Comparison of ENCODE assay signal across 7 cellular contexts in the genomic region with DNA sequence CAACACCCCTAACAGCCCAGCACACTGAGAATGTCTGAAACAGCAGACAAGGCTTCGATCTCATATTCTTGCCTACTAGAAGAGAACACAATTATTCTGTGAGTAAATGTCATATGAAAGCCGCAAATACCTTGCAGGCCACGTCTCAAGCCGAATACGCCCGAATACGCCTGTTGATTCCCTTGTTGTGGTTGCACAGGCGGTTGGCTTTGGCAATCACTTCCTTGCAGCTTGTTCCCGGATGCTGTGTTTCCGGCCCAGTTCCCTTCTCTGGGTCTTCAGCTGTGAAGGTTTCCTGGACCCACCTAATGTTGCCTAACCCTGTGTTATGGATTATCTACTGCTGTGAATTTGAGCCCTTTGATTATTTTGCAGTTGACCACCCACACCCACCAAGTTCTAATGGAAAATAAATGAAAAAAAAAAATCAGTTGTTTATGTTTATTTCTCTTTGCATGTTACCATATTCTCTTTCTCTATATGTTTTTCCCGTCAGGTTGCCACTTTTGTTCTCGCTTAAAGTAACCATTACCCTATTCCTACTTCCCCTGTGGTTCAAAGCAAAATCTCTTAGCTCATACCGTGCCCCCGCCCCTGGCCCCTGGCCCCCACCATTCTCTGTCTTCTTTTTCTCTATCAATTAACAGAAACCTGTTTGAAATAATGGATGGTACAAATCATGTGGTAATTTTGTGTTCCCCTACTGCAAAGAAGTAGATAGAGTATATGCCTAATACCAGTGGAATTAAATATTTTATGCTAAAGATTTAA.
DNase-seq lines count a peak whose midpoint lies in the region; ATAC-seq and TF ChIP-seq lines count a peak whose summit lies in the region.

No MANE protein-coding gene starts in this region.

- WGBS in heart right ventricle, 2 donors, result 59 to 63% methylated on average over 14 of the region's 14 CpGs

- TF ChIP-seq CTCF in heart right ventricle (IDR thresholded peaks at IDR 0.05) (no peak), GM13977 (IDR thresholded peaks at IDR 0.05; ENCODE audit: extremely low read depth, insufficient read depth, missing control alignments) (no peak), foreskin keratinocyte (conservative IDR thresholded peaks at IDR 0.05) (no peak)

- in situ Hi-C loops in GM13977 (cut with MboI; ENCODE audit: low pct_unique_long_range_greater_than_20kb, low sequenced_read_pairs, unreplicated experiment), result no loop called here

- peak overlapping the region; percentile 60 for H3K4me3 Mint-ChIP-seq in activated CD4-positive, alpha-beta memory T cell treated with anti-CD3 and anti-CD28 coated beads for 36 hours
- peak overlapping the region; percentile 36 for H3K4me3 Mint-ChIP-seq in stimulated activated effector memory CD8-positive, alpha-beta T cell treated with anti-CD3 and anti-CD28 coated beads, Interleukin-12 subunit alpha, Interleukin-12 subunit beta, amount 100 ng/mL, for 72 hours

- H3K27me3 ChIP-seq in heart right ventricle, result no peaks in the 10 kb centered on the region
- H3K27me3 ChIP-seq in foreskin keratinocyte, result no peaks in the 10 kb centered on the region

- H3K36me3 ChIP-seq in heart right ventricle, result no peaks in the 10 kb centered on the region

- no peak overlapping the region for H3K27ac Mint-ChIP-seq in activated CD4-positive, alpha-beta memory T cell treated with anti-CD3 and anti-CD28 coated beads for 36 hours
- H3K27ac Mint-ChIP-seq in stimulated activated effector memory CD8-positive, alpha-beta T cell treated with anti-CD3 and anti-CD28 coated beads, Interleukin-12 subunit alpha, Interleukin-12 subunit beta, amount 100 ng/mL, for 72 hours, result no peak overlapping the region

- ATAC-seq in HG03354 (IDR thresholded peaks at IDR 0.05; ENCODE audit: poor library complexity, severe bottlenecking, unreplicated experiment) (peak; percentile 65), heart right ventricle (peak; percentile 75 to 95 (median 86)), foreskin keratinocyte (no peak)
- ATAC-seq in stimulated activated effector memory CD8-positive, alpha-beta T cell treated with anti-CD3 and anti-CD28 coated beads, Interleukin-12 subunit alpha, Interleukin-12 subunit beta, amount 100 ng/mL, for 72 hours, result peak; percentile 49

- POLR2A ChIA-PET in activated CD4-positive, alpha-beta memory T cell treated with anti-CD3 and anti-CD28 coated beads for 36 hours (lab: Charles Lee), result interaction anchor here (0.6 kb wide), 1 partner anchor 286 kb away, joined by 3 read pairs; no protein-coding TSS in a partner anchor

- DNase-seq in activated CD4-positive, alpha-beta memory T cell treated with anti-CD3 and anti-CD28 coated beads for 36 hours, result peak; percentile 69
- DNase-seq in heart right ventricle (peak; percentile 36 to 58), GM13977 (ENCODE audit: low spot score) (no peak), HCEC 1CT (no peak), foreskin keratinocyte (no peak)
- no peak for DNase-seq in stimulated activated effector memory CD8-positive, alpha-beta T cell treated with anti-CD3 and anti-CD28 coated beads, Interleukin-12 subunit alpha, Interleukin-12 subunit beta, amount 100 ng/mL, for 72 hours (ENCODE audit: low spot score in 2 of 2)

- intact Hi-C loops in activated CD4-positive, alpha-beta memory T cell treated with anti-CD3 and anti-CD28 coated beads for 36 hours (cut with micrococcal nuclease), result loop anchor here (10.0 kb wide), 1 partner anchor 846 kb away; no protein-coding TSS in a partner anchor
- intact Hi-C loops in heart right ventricle (cut with DNase I), result no loop called here

- peaks cover 0 to 17% (median 0%) of the 10 kb centered on the region in 9 donors for H3K4me1 ChIP-seq in heart right ventricle
- no peaks in the 10 kb centered on the region for H3K4me1 ChIP-seq in foreskin keratinocyte

- H3K27ac ChIP-seq in heart right ventricle, result peak overlapping the region in 8 of 10 donors; percentile 36 to 72 (median 58)
- no peak overlapping the region for H3K27ac ChIP-seq in foreskin keratinocyte

- CTCF ChIA-PET in activated CD4-positive, alpha-beta memory T cell treated with anti-CD3 and anti-CD28 coated beads for 36 hours (lab: Charles Lee), result interaction anchor here (0.9 kb wide), 1 partner anchor 8 kb away, joined by 3 read pairs; no protein-coding TSS in a partner anchor

- peaks cover 22% of the 10 kb centered on the region for H3K4me1 Mint-ChIP-seq in activated CD4-positive, alpha-beta memory T cell treated with anti-CD3 and anti-CD28 coated beads for 36 hours (ENCODE audit: low read depth)
- H3K4me1 Mint-ChIP-seq in stimulated activated effector memory CD8-positive, alpha-beta T cell treated with anti-CD3 and anti-CD28 coated beads, Interleukin-12 subunit alpha, Interleukin-12 subunit beta, amount 100 ng/mL, for 72 hours, result peaks cover 12% of the 10 kb centered on the region

- H3K9me3 ChIP-seq in heart right ventricle, result no peaks in the 10 kb centered on the region

- no peaks in the 10 kb centered on the region for H3K9me3 Mint-ChIP-seq in activated CD4-positive, alpha-beta memory T cell treated with anti-CD3 and anti-CD28 coated beads for 36 hours
- no peaks in the 10 kb centered on the region for H3K9me3 Mint-ChIP-seq in stimulated activated effector memory CD8-positive, alpha-beta T cell treated with anti-CD3 and anti-CD28 coated beads, Interleukin-12 subunit alpha, Interleukin-12 subunit beta, amount 100 ng/mL, for 72 hours

- H3K4me3 ChIP-seq in heart right ventricle, result peak overlapping the region in 5 of 10 donors; percentile 2 to 36 (median 24)

- no peaks in the 10 kb centered on the region for H3K36me3 Mint-ChIP-seq in activated CD4-positive, alpha-beta memory T cell treated with anti-CD3 and anti-CD28 coated beads for 36 hours
- no peaks in the 10 kb centered on the region for H3K36me3 Mint-ChIP-seq in stimulated activated effector memory CD8-positive, alpha-beta T cell treated with anti-CD3 and anti-CD28 coated beads, Interleukin-12 subunit alpha, Interleukin-12 subunit beta, amount 100 ng/mL, for 72 hours

- no peaks in the 10 kb centered on the region for H3K27me3 Mint-ChIP-seq in activated CD4-positive, alpha-beta memory T cell treated with anti-CD3 and anti-CD28 coated beads for 36 hours

Comparison
In these comparisons a context has a peak if more than half of its experiments do, and no peak if none do; other contexts are left out.
1. DNase-seq: peak in activated CD4-positive, alpha-beta memory T cell treated with anti-CD3 and anti-CD28 coated beads for 36 hours (single experiment) and heart right ventricle (2 of 2); none in stimulated activated effector memory CD8-positive, alpha-beta T cell treated with anti-CD3 and anti-CD28 coated beads, Interleukin-12 subunit alpha, Interleukin-12 subunit beta, amount 100 ng/mL, for 72 hours (0 of 2), GM13977 (single experiment), HCEC 1CT (single experiment) and foreskin keratinocyte (0 of 2).